Comparison of ENCODE assay signal across 9 cellular contexts in the genomic region with DNA sequence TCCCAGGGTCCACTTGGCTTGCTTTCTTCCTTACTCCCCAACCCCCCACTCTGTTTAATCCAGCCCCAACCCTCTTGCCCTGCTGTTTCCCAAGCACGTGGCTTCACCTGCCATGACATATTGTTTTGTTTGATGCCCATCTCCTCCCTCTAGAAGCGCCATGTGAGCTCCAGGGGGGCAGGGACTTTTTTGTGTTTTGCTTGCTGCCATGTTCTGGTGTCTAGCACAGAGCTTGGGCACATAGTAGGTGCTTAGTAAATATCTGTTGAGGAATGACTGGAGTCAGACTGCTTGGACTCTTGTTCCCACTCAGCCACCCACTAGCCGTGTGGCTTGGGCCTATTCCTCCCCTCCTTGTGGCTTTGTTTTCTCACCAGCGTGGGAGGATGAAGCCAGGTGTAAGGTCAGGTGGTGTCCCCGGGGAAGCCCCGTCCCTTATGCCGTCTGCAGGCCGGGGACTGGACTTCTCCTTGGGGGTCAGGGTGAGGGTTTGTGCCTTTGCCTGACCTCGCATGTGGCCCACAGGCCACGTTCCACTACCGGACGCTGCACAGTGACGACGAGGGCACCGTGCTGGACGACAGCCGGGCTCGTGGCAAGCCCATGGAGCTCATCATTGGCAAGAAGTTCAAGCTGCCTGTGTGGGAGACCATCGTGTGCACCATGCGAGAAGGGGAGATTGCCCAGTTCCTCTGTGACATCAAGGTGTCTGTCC. TPM values are rescaled to one million over a fixed set of nuclear protein-coding genes. Genes with fewer than 3 reads are reported as not detected.
DNase-seq lines count a peak whose midpoint lies in the region; ATAC-seq and TF ChIP-seq lines count a peak whose summit lies in the region.
"Had no signal": no experiment of that assay in that cellular context is flagged by ENCODE, and none has a peak within 500 bp of the region (broad histone marks: within the 10 kb centered on the region; RNA-seq: fewer than 3 reads in every experiment).

No MANE protein-coding gene starts in this region.

- no peak overlapping the region for H2AFZ ChIP-seq in HCT116 (ENCODE audit: low read depth, low read length, poor library complexity, severe bottlenecking)

- WGBS in gastroesophageal sphincter (ENCODE audit: low coverage in 1 of 2), 2 donors = 61 to 89% methylated on average over 2 to 5 of the region's 20 CpGs

- H3K27ac Mint-ChIP-seq in activated CD8-positive, alpha-beta T cell treated with anti-CD3 and anti-CD28 coated beads for 36 hours = peak overlapping the region; percentile 97
- peak overlapping the region; percentile 94 to 96 for H3K27ac Mint-ChIP-seq in natural killer cell treated with Interleukin-12 subunit alpha and Interleukin-12 subunit beta and Interleukin-15 and Interleukin-18, amount 100 ng/mL, for 72 hours

- H3K9me3 ChIP-seq in HCT116 (ENCODE audit: control insufficient read depth in 1 of 2, insufficient read depth in 1 of 2, low read depth in 1 of 2, low read length in 2 of 2) (no peaks in the 10 kb centered on the region), gastroesophageal sphincter (no peaks in the 10 kb centered on the region)

- ATAC-seq in HCT116 (no peak), gastroesophageal sphincter (no peak)
- no peak for ATAC-seq in activated CD8-positive, alpha-beta T cell treated with anti-CD3 and anti-CD28 coated beads for 36 hours
- ATAC-seq in natural killer cell treated with Interleukin-12 subunit alpha and Interleukin-12 subunit beta and Interleukin-15 and Interleukin-18, amount 100 ng/mL, for 72 hours = no peak

- peaks cover 48% of the 10 kb centered on the region for H3K4me1 Mint-ChIP-seq in activated CD8-positive, alpha-beta T cell treated with anti-CD3 and anti-CD28 coated beads for 36 hours (ENCODE audit: low read depth)
- H3K4me1 Mint-ChIP-seq in natural killer cell treated with Interleukin-12 subunit alpha and Interleukin-12 subunit beta and Interleukin-15 and Interleukin-18, amount 100 ng/mL, for 72 hours (ENCODE audit: low read depth in 2 of 2) = peaks cover 63 to 64% of the 10 kb centered on the region in 2 donors

- H3K9me2 ChIP-seq in HCT116 (ENCODE audit: insufficient read depth) = no peaks in the 10 kb centered on the region

- no peak overlapping the region for H3K9ac ChIP-seq in HCT116 (ENCODE audit: low read length)

- no TSS peak for BruUV-seq in HCT116 (replicated peaks; lab: Mats Ljungman, UMichigan)

- peak overlapping the region; percentile 79 for H3K4me3 Mint-ChIP-seq in activated CD8-positive, alpha-beta T cell treated with anti-CD3 and anti-CD28 coated beads for 36 hours
- peak overlapping the region; percentile 77 for H3K4me3 Mint-ChIP-seq in natural killer cell treated with Interleukin-12 subunit alpha and Interleukin-12 subunit beta and Interleukin-15 and Interleukin-18, amount 100 ng/mL, for 72 hours

- H3K36me3 ChIP-seq in HCT116 (ENCODE audit: control insufficient read depth in 1 of 2, insufficient read depth in 2 of 2, low read length in 2 of 2) (no peaks in the 10 kb centered on the region; a peak in 1 of 4 replicates), gastroesophageal sphincter (peaks cover 0 to 49% of the 10 kb centered on the region in 2 donors)

- POLR2A ChIA-PET in HCT116 (lab: Charles Lee) = interaction anchor here (0.6 kb wide), 1 partner anchor 59 kb away, joined by 3 read pairs; no protein-coding TSS in a partner anchor
- POLR2A ChIA-PET in activated CD8-positive, alpha-beta T cell treated with anti-CD3 and anti-CD28 coated beads for 36 hours (lab: Charles Lee) = interaction anchor here (1.0 to 10.7 kb wide), 10 partner anchors 16 to 96 kb away, joined by 3 to 108 read pairs (median 10); partner anchors contain the start of genes PITPNM1, PTPRCAP and TMEM134

- TF ChIP-seq CTCF in HCT116 (IDR thresholded peaks at IDR 0.05 in 2 of 3, conservative IDR thresholded peaks at IDR 0.05 in 1 of 3; ENCODE audit: borderline replicate concordance in 1 of 3, insufficient read depth in 1 of 3, low read depth in 2 of 3, low read length in 2 of 3) = no peak
- TF ChIP-seq CTCF in activated CD8-positive, alpha-beta T cell treated with anti-CD3 and anti-CD28 coated beads for 36 hours (IDR thresholded peaks at IDR 0.05) = no peak
- TF ChIP-seq CTCF in gastroesophageal sphincter (IDR thresholded peaks at IDR 0.05) = no peak

- H3K4me1 ChIP-seq in HCT116 (ENCODE audit: control insufficient read depth in 1 of 2, insufficient read depth in 2 of 2, low read length in 2 of 2) (peaks cover 7 to 28% of the 10 kb centered on the region in 2 experiments; a peak in 3 of 4 replicates), gastroesophageal sphincter (peaks cover 0 to 56% (median 18%) of the 10 kb centered on the region in 3 donors)

- CTCF ChIA-PET in HCT116 (lab: Charles Lee) = interaction anchor here (1.2 kb wide), 1 partner anchor 85 kb away, joined by 3 read pairs; the partner anchor contains the start of gene PPP1CA
- CTCF ChIA-PET in activated CD8-positive, alpha-beta T cell treated with anti-CD3 and anti-CD28 coated beads for 36 hours (lab: Charles Lee) = interaction anchor here (1.3 to 1.6 kb wide), 2 partner anchors 18 to 19 kb away, joined by 4 read pairs; partner anchors contain the start of gene PITPNM1

- intact Hi-C loops in HCT116 (cut with micrococcal nuclease) = no loop called here
- intact Hi-C loops in activated CD8-positive, alpha-beta T cell treated with anti-CD3 and anti-CD28 coated beads for 36 hours (cut with micrococcal nuclease) = loop anchor here (10.0 kb wide), 1 partner anchor 82 kb away; the partner anchor contains the start of genes PPP1CA and TBC1D10C

- H3K27ac ChIP-seq in HCT116 (ENCODE audit: low read depth, low read length) (peak overlapping the region; percentile 25; the same call in 1 of the 2 replicates), gastroesophageal sphincter (no peak overlapping the region)
- H3K27ac ChIP-seq: 22Rv1 had no signal

- peaks cover 7% of the 10 kb centered on the region; the same call in 1 of the 2 replicates for H3K79me2 ChIP-seq in HCT116 (ENCODE audit: insufficient read depth, low read length)

- RAD21 ChIA-PET in HCT116 (lab: Charles Lee; ENCODE audit: low non-redundant PET in 1 of 2, low total read pairs in 2 of 2, uncharacterized antibody in 2 of 2, unreplicated experiment in 2 of 2) = no interaction called here

- H3K27me3 Mint-ChIP-seq in activated CD8-positive, alpha-beta T cell treated with anti-CD3 and anti-CD28 coated beads for 36 hours = no peaks in the 10 kb centered on the region
- H3K27me3 Mint-ChIP-seq in natural killer cell treated with Interleukin-12 subunit alpha and Interleukin-12 subunit beta and Interleukin-15 and Interleukin-18, amount 100 ng/mL, for 72 hours = no peaks in the 10 kb centered on the region

- peak; percentile 71 for DNase-seq in activated CD4-positive, CD25-positive, alpha-beta regulatory T cell treated with anti-CD3 and anti-CD28 coated beads, Interleukin-2, amount 50 U/mL, for 72 hours
- no peak for DNase-seq in activated CD4-positive, CD25-positive, alpha-beta regulatory T cell (lab: John Stamatoyannopoulos, UW)
- no peak for DNase-seq in HCT116 (ENCODE audit: low read depth, low spot score)
- DNase-seq in activated CD8-positive, alpha-beta T cell treated with anti-CD3 and anti-CD28 coated beads for 36 hours = peak; percentile 80
- DNase-seq in natural killer cell treated with Interleukin-12 subunit alpha and Interleukin-12 subunit beta and Interleukin-15 and Interleukin-18, amount 100 ng/mL, for 72 hours (ENCODE audit: low spot score) = peak; percentile 65
- DNase-seq in occipital lobe (lab: John Stamatoyannopoulos, UW) = no peak
- DNase-seq in DMS153 treated with DMSO at 0.1 percent for 48 hours (lab: John Stamatoyannopoulos, UW; ENCODE audit: unreplicated experiment) = no peak

- TF ChIP-seq EP300 in gastroesophageal sphincter (IDR thresholded peaks at IDR 0.05) = no peak

- H3K4me3 ChIP-seq in HCT116 (replicated peaks in 1 of 2; ENCODE audit: low read depth in 1 of 2, low read length in 2 of 2) (no peak overlapping the region), gastroesophageal sphincter (no peak overlapping the region)

- no peak for TF ChIP-seq RAD21 in HCT116 (IDR thresholded peaks at IDR 0.05; ENCODE audit: low read depth)

- no peaks in the 10 kb centered on the region for H4K20me1 ChIP-seq in HCT116 (ENCODE audit: insufficient read depth)

- H3K36me3 Mint-ChIP-seq in activated CD8-positive, alpha-beta T cell treated with anti-CD3 and anti-CD28 coated beads for 36 hours (ENCODE audit: low read depth) = peaks cover 57% of the 10 kb centered on the region
- peaks cover 7% of the 10 kb centered on the region for H3K36me3 Mint-ChIP-seq in natural killer cell treated with Interleukin-12 subunit alpha and Interleukin-12 subunit beta and Interleukin-15 and Interleukin-18, amount 100 ng/mL, for 72 hours

- H3K27me3 ChIP-seq in HCT116 (ENCODE audit: insufficient read depth, low read length) = no peaks in the 10 kb centered on the region
- no peaks in the 10 kb centered on the region for H3K27me3 ChIP-seq in gastroesophageal sphincter

- peak overlapping the region; percentile 36 for H3K4me2 ChIP-seq in HCT116 (ENCODE audit: low read length)

- TF ChIP-seq POLR2A in HCT116 (IDR thresholded peaks at IDR 0.05; ENCODE audit: borderline replicate concordance, extremely low read depth, insufficient read depth, insufficient read length) = no peak
- no peak for TF ChIP-seq POLR2A in gastroesophageal sphincter (IDR thresholded peaks at IDR 0.05)

- no peaks in the 10 kb centered on the region for H3K9me3 Mint-ChIP-seq in activated CD8-positive, alpha-beta T cell treated with anti-CD3 and anti-CD28 coated beads for 36 hours
- no peaks in the 10 kb centered on the region for H3K9me3 Mint-ChIP-seq in natural killer cell treated with Interleukin-12 subunit alpha and Interleukin-12 subunit beta and Interleukin-15 and Interleukin-18, amount 100 ng/mL, for 72 hours

RNA-seq across cellular contexts. Expression of gene AIP, which starts 3.8 kb away (rescaled TPM):
- 61.0 TPM for total RNA-seq in HCT116 (2021; ENCODE audit: unreplicated experiment)
- 83.5 and 95.5 TPM in 2 replicates for polyA plus RNA-seq in HCT116 (2012)
- 100 to 1,000 TPM; 145 to 146 TPM for total RNA-seq in activated CD8-positive, alpha-beta T cell treated with anti-CD3 and anti-CD28 coated beads for 36 hours
- total RNA-seq in natural killer cell treated with Interleukin-12 subunit alpha and Interleukin-12 subunit beta and Interleukin-15 and Interleukin-18, amount 100 ng/mL, for 72 hours = 100 to 1,000 TPM; 120 to 140 TPM
- total RNA-seq in occipital lobe = 66.8 TPM
- 10 to 100 TPM; 65.4 to 87.5 (median 78.1) TPM for total RNA-seq in gastroesophageal sphincter

RNA-seq across cellular contexts. Expression of gene TMEM134, which starts 17.6 kb away (rescaled TPM):
- total RNA-seq in HCT116 (2021; ENCODE audit: unreplicated experiment) (44.2 TPM), occipital lobe (13.1 TPM), gastroesophageal sphincter (10 to 100 TPM; 22.2 to 35.2 (median 32.5) TPM)
- 42.4 and 52.3 TPM in 2 replicates for polyA plus RNA-seq in HCT116 (2012)
- 10 to 100 TPM; 56.0 to 59.2 TPM for total RNA-seq in activated CD8-positive, alpha-beta T cell treated with anti-CD3 and anti-CD28 coated beads for 36 hours
- total RNA-seq in natural killer cell treated with Interleukin-12 subunit alpha and Interleukin-12 subunit beta and Interleukin-15 and Interleukin-18, amount 100 ng/mL, for 72 hours = 10 to 100 TPM; 30.7 to 39.1 TPM

RNA-seq across cellular contexts. Expression of gene PITPNM1, which starts 18.5 kb away (rescaled TPM):
- 79.5 TPM for total RNA-seq in HCT116 (2021; ENCODE audit: unreplicated experiment)
- polyA plus RNA-seq in HCT116 (2012) = 44.7 and 63.3 TPM in 2 replicates
- total RNA-seq in activated CD8-positive, alpha-beta T cell treated with anti-CD3 and anti-CD28 coated beads for 36 hours = 10 to 100 TPM; 87.8 to 88.1 TPM
- total RNA-seq in natural killer cell treated with Interleukin-12 subunit alpha and Interleukin-12 subunit beta and Interleukin-15 and Interleukin-18, amount 100 ng/mL, for 72 hours = 100 to 1,000 TPM in 1 of 2 donors, 10 to 100 TPM in 1; 66.0 to 174 TPM
- 34.0 TPM for total RNA-seq in occipital lobe
- total RNA-seq in gastroesophageal sphincter = 10 to 100 TPM in 3 of 4 donors, 1 to 10 TPM in 1; 9.5 to 18.7 (median 15.4) TPM

RNA-seq across cellular contexts. Expression of gene CDK2AP2, which starts 21.3 kb away (rescaled TPM):
- 53.6 TPM for total RNA-seq in HCT116 (2021; ENCODE audit: unreplicated experiment)
- 82.3 and 90.6 TPM in 2 replicates for polyA plus RNA-seq in HCT116 (2012)
- 10 to 100 TPM; 53.5 to 55.5 TPM for total RNA-seq in activated CD8-positive, alpha-beta T cell treated with anti-CD3 and anti-CD28 coated beads for 36 hours
- total RNA-seq in natural killer cell treated with Interleukin-12 subunit alpha and Interleukin-12 subunit beta and Interleukin-15 and Interleukin-18, amount 100 ng/mL, for 72 hours = 100 to 1,000 TPM in 1 of 2 donors, 10 to 100 TPM in 1; 92.6 to 103 TPM
- total RNA-seq in occipital lobe = 4.7 TPM
- 10 to 100 TPM; 29.1 to 69.3 (median 53.9) TPM for total RNA-seq in gastroesophageal sphincter

RNA-seq across cellular contexts. Expression of gene CABP4, which starts 31.5 kb away (rescaled TPM):
- total RNA-seq in HCT116 (2021; ENCODE audit: unreplicated experiment) (not detected), occipital lobe (not detected), gastroesophageal sphincter (1 to 10 TPM in 1 of 4 donors, under 1 TPM in 3; 0.13 to 2.4 (median 0.77) TPM)
- 0.08 TPM in 1 of 2 replicates, not detected in the other for polyA plus RNA-seq in HCT116 (2012)
- total RNA-seq in activated CD8-positive, alpha-beta T cell treated with anti-CD3 and anti-CD28 coated beads for 36 hours = 1 to 10 TPM in 1 of 2 experiments, under 1 TPM in 1; 0.83 to 1.4 TPM
- 1 to 10 TPM; 1.4 to 2.2 TPM for total RNA-seq in natural killer cell treated with Interleukin-12 subunit alpha and Interleukin-12 subunit beta and Interleukin-15 and Interleukin-18, amount 100 ng/mL, for 72 hours

Comparison
In these comparisons a context has a peak if more than half of its experiments do, and no peak if none do; other contexts are left out.
1. DNase-seq: peak in activated CD4-positive, CD25-positive, alpha-beta regulatory T cell treated with anti-CD3 and anti-CD28 coated beads, Interleukin-2, amount 50 U/mL, for 72 hours (single experiment), activated CD8-positive, alpha-beta T cell treated with anti-CD3 and anti-CD28 coated beads for 36 hours (single experiment) and natural killer cell treated with Interleukin-12 subunit alpha and Interleukin-12 subunit beta and Interleukin-15 and Interleukin-18, amount 100 ng/mL, for 72 hours (single experiment); none in activated CD4-positive, CD25-positive, alpha-beta regulatory T cell (0 of 4), HCT116 (single experiment), occipital lobe (single experiment) and DMS153 treated with DMSO at 0.1 percent for 48 hours (single experiment).